ENCODE assay signal across 8 cellular contexts in the genomic region with DNA sequence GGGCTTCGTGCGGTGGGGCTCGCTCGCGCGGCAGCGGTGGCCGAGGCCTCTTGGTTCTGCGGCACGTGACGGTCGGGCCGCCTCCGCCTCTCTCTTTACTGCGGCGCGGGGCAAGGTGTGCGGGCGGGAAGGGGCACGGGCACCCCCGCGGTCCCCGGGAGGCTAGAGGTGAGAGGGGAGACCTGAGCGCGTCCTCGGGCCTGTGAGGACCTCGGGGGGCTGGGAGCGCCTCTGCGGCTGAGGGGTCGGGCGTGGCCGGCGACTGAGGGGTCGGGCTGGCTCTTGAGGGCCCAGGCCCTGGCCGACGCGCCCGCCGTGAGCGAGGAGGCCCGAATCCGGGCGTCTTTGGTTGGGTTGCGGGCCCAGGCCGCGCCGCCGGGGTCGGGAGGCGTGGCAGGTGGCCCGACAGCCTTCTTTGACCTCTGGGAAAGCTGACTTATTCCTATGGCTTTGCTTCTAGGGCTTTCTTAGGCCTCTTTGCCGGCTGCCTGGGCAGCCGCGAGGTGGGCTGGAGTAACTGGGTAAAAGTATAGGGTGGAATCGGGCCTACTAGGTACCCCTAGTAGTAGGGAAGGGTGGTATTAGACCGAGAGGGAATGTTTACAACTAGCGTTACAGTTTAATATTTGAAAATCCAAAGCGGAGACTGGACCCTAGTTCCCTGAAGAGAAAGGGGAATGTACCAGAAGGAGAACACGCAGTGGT. TPM values are rescaled to one million over a fixed set of nuclear protein-coding genes. Genes with fewer than 3 reads are reported as not detected.
DNase-seq lines count a peak whose midpoint lies in the region; ATAC-seq and TF ChIP-seq lines count a peak whose summit lies in the region.

CANX (plus strand) TSS at position 33 of the 705 bp plus-strand sequence. CDS start 6,715 bp downstream, outside the sequence.

- DNase-seq in Caco-2 (no peak), HAP-1 (ENCODE audit: low spot score in 2 of 2) (no peak), fibroblast of peridontal ligament (ENCODE audit: extremely low read depth) (peak; percentile 14), NCI-H2196 treated with DMSO at 0.1 percent for 48 hours (lab: John Stamatoyannopoulos, UW; ENCODE audit: unreplicated experiment) (no peak), NCI-H748 (lab: John Stamatoyannopoulos, UW; ENCODE audit: unreplicated experiment) (no peak)

- no peaks in the 10 kb centered on the region for H3K9me3 Mint-ChIP-seq in Caco-2 (ENCODE audit: unreplicated experiment)
- H3K9me3 Mint-ChIP-seq in T-helper 1 cell treated with Interleukin-12 subunit alpha and Interleukin-12 subunit beta and Interleukin-4 antibody, amounts not matched to agents 30 μg/mL and 1 μg/mL, for 36 hours: no peaks in the 10 kb centered on the region

- peaks cover 8% of the 10 kb centered on the region for H3K4me1 ChIP-seq in Caco-2
- H3K4me1 ChIP-seq in HAP-1: peaks cover 13% of the 10 kb centered on the region
- H3K4me1 ChIP-seq in neuron (ENCODE audit: insufficient read depth, low read length): peaks cover 16% of the 10 kb centered on the region

- H3K9me3 ChIP-seq in Caco-2 (no peaks in the 10 kb centered on the region), HAP-1 (no peaks in the 10 kb centered on the region), neuron (ENCODE audit: low read length) (no peaks in the 10 kb centered on the region)

- no peak for TF ChIP-seq CTCF in Caco-2 (IDR thresholded peaks at IDR 0.05; ENCODE audit: insufficient read depth in 1 of 2, low read depth in 1 of 2, low read length in 1 of 2, severe bottlenecking in 1 of 2, unreplicated experiment in 1 of 2)

- H2AFZ ChIP-seq in neuron (ENCODE audit: low read depth, low read length): peak within 1 kb of the TSS; percentile 33

- H3K27me3 ChIP-seq in Caco-2 (replicated peaks; ENCODE audit: control insufficient read depth, insufficient read depth, low read length): no peaks in the 10 kb centered on the region
- H3K27me3 ChIP-seq in HAP-1 (ENCODE audit: low read depth): no peaks in the 10 kb centered on the region
- no peaks in the 10 kb centered on the region for H3K27me3 ChIP-seq in neuron (ENCODE audit: insufficient read depth, low read length)

- H3K4me3 ChIP-seq in Caco-2 (ENCODE audit: low read depth, low read length): peak within 1 kb of the TSS; percentile 95
- H3K4me3 ChIP-seq in HAP-1: peak within 1 kb of the TSS; percentile 76
- H3K4me3 ChIP-seq in neuron (ENCODE audit: low read length): peak within 1 kb of the TSS; percentile 75

- H3K36me3 ChIP-seq in Caco-2 (ENCODE audit: control insufficient read depth, insufficient read depth, low read length) (peaks cover 1% of the 10 kb centered on the region), HAP-1 (replicated peaks) (peaks cover 38% of the 10 kb centered on the region), neuron (ENCODE audit: insufficient read depth, low read length) (peaks cover 31% of the 10 kb centered on the region)

- H3K4me1 Mint-ChIP-seq in Caco-2 (ENCODE audit: low read depth, unreplicated experiment): peaks cover 8% of the 10 kb centered on the region
- H3K4me1 Mint-ChIP-seq in T-helper 1 cell treated with Interleukin-12 subunit alpha and Interleukin-12 subunit beta and Interleukin-4 antibody, amounts not matched to agents 30 μg/mL and 1 μg/mL, for 36 hours (ENCODE audit: low read depth): peaks cover 35% of the 10 kb centered on the region

- POLR2A ChIA-PET in Caco-2 (lab: Charles Lee): no interaction called here

- in situ Hi-C loops in HAP-1 (cut with MboI; ENCODE audit: low sequenced_read_pairs): no loop called here

- H3K27me3 Mint-ChIP-seq in Caco-2 (ENCODE audit: insufficient read depth, unreplicated experiment): no peaks in the 10 kb centered on the region
- no peaks in the 10 kb centered on the region for H3K27me3 Mint-ChIP-seq in T-helper 1 cell treated with Interleukin-12 subunit alpha and Interleukin-12 subunit beta and Interleukin-4 antibody, amounts not matched to agents 30 μg/mL and 1 μg/mL, for 36 hours (ENCODE audit: low read depth)

- no peak for ATAC-seq in HG03432 (IDR thresholded peaks at IDR 0.05; ENCODE audit: unreplicated experiment)

- H3K4me3 Mint-ChIP-seq in Caco-2 (ENCODE audit: unreplicated experiment): peak within 1 kb of the TSS; percentile 99
- peak within 1 kb of the TSS; percentile 98 for H3K4me3 Mint-ChIP-seq in T-helper 1 cell treated with Interleukin-12 subunit alpha and Interleukin-12 subunit beta and Interleukin-4 antibody, amounts not matched to agents 30 μg/mL and 1 μg/mL, for 36 hours

- CTCF ChIA-PET in Caco-2 (lab: Charles Lee): no interaction called here

- H3K27ac Mint-ChIP-seq in Caco-2 (ENCODE audit: unreplicated experiment): peak within 1 kb of the TSS; percentile 93
- H3K27ac Mint-ChIP-seq in T-helper 1 cell treated with Interleukin-12 subunit alpha and Interleukin-12 subunit beta and Interleukin-4 antibody, amounts not matched to agents 30 μg/mL and 1 μg/mL, for 36 hours: peak within 1 kb of the TSS; percentile 99

- intact Hi-C loops in Caco-2 (cut with micrococcal nuclease; ENCODE audit: unreplicated experiment): loop anchor here (1.0 to 2.0 kb wide), 4 partner anchors 21 to 140 kb away; partner anchors contain the start of genes HNRNPH1 and MAML1

- no TSS peak for BruUV-seq in Caco-2 (replicated peaks; lab: Mats Ljungman, UMichigan)

- H3K36me3 Mint-ChIP-seq in Caco-2 (ENCODE audit: insufficient read depth, unreplicated experiment): peaks cover 59% of the 10 kb centered on the region
- H3K36me3 Mint-ChIP-seq in T-helper 1 cell treated with Interleukin-12 subunit alpha and Interleukin-12 subunit beta and Interleukin-4 antibody, amounts not matched to agents 30 μg/mL and 1 μg/mL, for 36 hours (ENCODE audit: low read depth): peaks cover 23% of the 10 kb centered on the region

RNA-seq across cellular contexts. Expression of gene CANX, which starts in this region (rescaled TPM):
- total RNA-seq in Caco-2 (2022): 853 and 871 TPM in 2 replicates
